Comparison of ENCODE assay signal across 26 cellular contexts in genomic region chr12:16756833-16757552, GRCh38.
DNase-seq lines count a peak whose midpoint lies in the region; ATAC-seq, FAIRE-seq and TF ChIP-seq lines count a peak whose summit lies in the region.
"Had no signal": no experiment of that assay in that cellular context is flagged by ENCODE, and none has a peak within 500 bp of the region (broad histone marks: within the 10 kb centered on the region; RNA-seq: fewer than 3 reads in every experiment).

No MANE protein-coding gene starts in this region.

- POLR2A ChIA-PET in GM12878 (lab: Charles Lee), result no interaction called here

- in situ Hi-C loops in GM12878 (cut with MboI), result no loop called here

- SMC1A ChIA-PET in GM12878 (lab: Charles Lee; ENCODE audit: uncharacterized antibody, unreplicated experiment), result interaction anchor here (0.7 to 5.6 kb wide), 16 partner anchors 7 to 309 kb away, joined by 3 to 27 read pairs (median 4); no protein-coding TSS in a partner anchor

- intact Hi-C loops in GM12878 (cut with micrococcal nuclease; ENCODE audit: unreplicated experiment), result no loop called here
- intact Hi-C loops in uterus (cut with DNase I; ENCODE audit: low total_unique reads), result no loop called here

- no peak overlapping the region for H3K4me3 ChIP-seq in GM12878
- H3K4me3 ChIP-seq in uterus, result no peak overlapping the region
- H3K4me3 ChIP-seq: heart right ventricle, PC-9, stomach had no signal

- no peaks in the 10 kb centered on the region for H3K36me3 ChIP-seq in GM12878 (ENCODE audit: control insufficient read depth in 2 of 2, insufficient read depth in 2 of 2, low read length in 1 of 2)
- H3K36me3 ChIP-seq in uterus, result no peaks in the 10 kb centered on the region
- H3K36me3 ChIP-seq: heart right ventricle, neutrophil, stomach had no signal

- H3K9ac ChIP-seq in GM12878 (ENCODE audit: control insufficient read depth, insufficient read depth, low read length), result no peak overlapping the region

- H3K27ac ChIP-seq in GM12878 (ENCODE audit: control insufficient read depth, insufficient read depth) (no peak overlapping the region), uterus (no peak overlapping the region)
- H3K27ac ChIP-seq: heart right ventricle, HL-60, neutrophil, PC-9, stomach had no signal

- RAD21 ChIA-PET in GM12878 (lab: Charles Lee; ENCODE audit: unreplicated experiment), result interaction anchor here (0.7 to 1.5 kb wide), 5 partner anchors 9 to 146 kb away, joined by 3 to 7 read pairs (median 3); no protein-coding TSS in a partner anchor

- H3K9me3 ChIP-seq in GM12878 (replicated peaks; ENCODE audit: control insufficient read depth, insufficient read depth, low read length), result no peaks in the 10 kb centered on the region
- H3K9me3 ChIP-seq in uterus, result no peaks in the 10 kb centered on the region
- H3K9me3 ChIP-seq: heart right ventricle, neutrophil, stomach had no signal

- H3K4me1 ChIP-seq in GM12878 (ENCODE audit: control insufficient read depth, insufficient read depth, low read length) (no peaks in the 10 kb centered on the region), uterus (no peaks in the 10 kb centered on the region)
- H3K4me1 ChIP-seq: heart right ventricle, stomach had no signal

- no peak for FAIRE-seq in GM12878 (lab: Jason Lieb, UNC)
- FAIRE-seq: bronchial epithelial cell, endothelial cell of umbilical vein had no signal

- peak; percentile 70 for ATAC-seq in GM12878
- ATAC-seq: heart right ventricle, left ventricle myocardium superior, WTC11 had no signal

- WGBS in GM12878 (ENCODE audit: insufficient coverage, insufficient replicate concordance, low lambda C conversion rate, missing lambda C conversion rate), result 6% methylated on average over 8 of the region's 8 CpGs

- TF ChIP-seq POLR2A in GM12878 (IDR thresholded peaks at IDR 0.05; ENCODE audit: low read depth, low read length) (no peak), uterus (IDR thresholded peaks at IDR 0.05) (no peak)

- no peaks in the 10 kb centered on the region for H3K27me3 ChIP-seq in GM12878 (replicated peaks in 1 of 2; ENCODE audit: control insufficient read depth in 2 of 2, insufficient read depth in 2 of 2, low read length in 1 of 2)
- no peaks in the 10 kb centered on the region for H3K27me3 ChIP-seq in uterus
- H3K27me3 ChIP-seq: heart right ventricle, neutrophil, stomach had no signal

- no peak overlapping the region for H2AFZ ChIP-seq in GM12878 (ENCODE audit: control insufficient read depth, low read depth, low read length)
- H2AFZ ChIP-seq: PC-9 had no signal

- H4K20me1 ChIP-seq in GM12878 (ENCODE audit: control insufficient read depth, insufficient read depth), result no peaks in the 10 kb centered on the region

- TF ChIP-seq CTCF in GM12878 (IDR thresholded peaks at IDR 0.05 in 2 of 3, conservative IDR thresholded peaks at IDR 0.05 in 1 of 3; ENCODE audit: control insufficient read depth in 2 of 3, extremely low read depth in 1 of 3, insufficient read depth in 1 of 3, low read depth in 3 of 3, low read length in 3 of 3) (no peak), uterus (IDR thresholded peaks at IDR 0.05) (no peak)

- CTCF ChIA-PET in GM12878 (lab: Yijun Ruan, JAX), result interaction anchor here (0.6 to 2.6 kb wide), 5 partner anchors 9 to 105 kb away, joined by 3 to 11 read pairs (median 3); no protein-coding TSS in a partner anchor

- DNase-seq in NCI-H1417 (lab: John Stamatoyannopoulos, UW) (peak in 2 of 3 experiments; percentile 38 to 72), NCI-H2227 treated with DMSO at 0.1 percent for 48 hours (lab: John Stamatoyannopoulos, UW) (peak; percentile 47), GM12878 (ENCODE audit: low read depth, low spot score) (peak; percentile 3), retina (peak; percentile 23), SW480 (ENCODE audit: low spot score) (no peak), uterus (no peak)
- no peak for DNase-seq in stimulated activated CD4-positive, alpha-beta T cell treated with anti-CD3 and anti-CD28 coated beads, Interleukin-4, amount 100 ng/mL, for 4 hours
- DNase-seq: activated CD4-positive, alpha-beta memory T cell treated with anti-CD3 and anti-CD28 coated beads for 36 hours; activated T-cell treated with anti-CD3 and anti-CD28 coated beads for 4 hours; EL; heart right ventricle; immature natural killer cell; IMR-90; left ventricle myocardium superior; NCI-H187; NCI-H526 treated with DMSO at 0.1 percent for 48 hours; PC-9; SHP77 treated with DMSO at 0.1 percent for 48 hours; stimulated activated CD4-positive, alpha-beta T cell treated with anti-CD3 and anti-CD28 coated beads, Interleukin-4, amount 100 ng/mL, for 24 hours; stomach; trophoblast cell had no signal

- TF ChIP-seq EP300 in GM12878 (IDR thresholded peaks at IDR 0.05; ENCODE audit: borderline replicate concordance in 1 of 2, control insufficient read depth in 1 of 2, low read depth in 2 of 2, low read length in 2 of 2), result no peak

- BruUV-seq in GM12878 (replicated peaks; lab: Mats Ljungman, UMichigan), result no TSS peak

- no peaks in the 10 kb centered on the region for H3K79me2 ChIP-seq in GM12878 (ENCODE audit: control insufficient read depth, insufficient read depth, low read length)

- no peak for TF ChIP-seq RAD21 in GM12878 (IDR thresholded peaks at IDR 0.05; ENCODE audit: insufficient read depth, low read depth, low read length)

- no peak overlapping the region for H3K4me2 ChIP-seq in GM12878 (ENCODE audit: control insufficient read depth, insufficient read depth)
- H3K4me2 ChIP-seq: PC-9 had no signal

TF ChIP-seq in GM12878, 131 proteins besides CTCF, POLR2A, EP300 and RAD21 (continues in another document):
- TF ChIP-seq ZNF592 (IDR thresholded peaks at IDR 0.05), result no peak
- no peak for TF ChIP-seq NFIC (IDR thresholded peaks at IDR 0.05; ENCODE audit: low read depth, low read length)
- TF ChIP-seq SREBF2 (IDR thresholded peaks at IDR 0.05; ENCODE audit: low read length), result no peak
- TF ChIP-seq GATAD2B (conservative IDR thresholded peaks at IDR 0.05; ENCODE audit: low read depth), result no peak
- no peak for TF ChIP-seq STAT1 (conservative IDR thresholded peaks at IDR 0.05)
- TF ChIP-seq CEBPB (IDR thresholded peaks at IDR 0.05; ENCODE audit: borderline replicate concordance in 1 of 2, low read depth in 2 of 2, low read length in 2 of 2), result no peak
- no peak for TF ChIP-seq BCL11A (IDR thresholded peaks at IDR 0.05; ENCODE audit: low read depth, low read length)
- TF ChIP-seq TCF3 (IDR thresholded peaks at IDR 0.05; ENCODE audit: borderline replicate concordance, insufficient read depth, low read depth, low read length), result no peak
- TF ChIP-seq SMAD5 (IDR thresholded peaks at IDR 0.05; ENCODE audit: low read depth), result no peak
- TF ChIP-seq LARP7 (IDR thresholded peaks at IDR 0.05), result no peak
- TF ChIP-seq, protein P1, sequence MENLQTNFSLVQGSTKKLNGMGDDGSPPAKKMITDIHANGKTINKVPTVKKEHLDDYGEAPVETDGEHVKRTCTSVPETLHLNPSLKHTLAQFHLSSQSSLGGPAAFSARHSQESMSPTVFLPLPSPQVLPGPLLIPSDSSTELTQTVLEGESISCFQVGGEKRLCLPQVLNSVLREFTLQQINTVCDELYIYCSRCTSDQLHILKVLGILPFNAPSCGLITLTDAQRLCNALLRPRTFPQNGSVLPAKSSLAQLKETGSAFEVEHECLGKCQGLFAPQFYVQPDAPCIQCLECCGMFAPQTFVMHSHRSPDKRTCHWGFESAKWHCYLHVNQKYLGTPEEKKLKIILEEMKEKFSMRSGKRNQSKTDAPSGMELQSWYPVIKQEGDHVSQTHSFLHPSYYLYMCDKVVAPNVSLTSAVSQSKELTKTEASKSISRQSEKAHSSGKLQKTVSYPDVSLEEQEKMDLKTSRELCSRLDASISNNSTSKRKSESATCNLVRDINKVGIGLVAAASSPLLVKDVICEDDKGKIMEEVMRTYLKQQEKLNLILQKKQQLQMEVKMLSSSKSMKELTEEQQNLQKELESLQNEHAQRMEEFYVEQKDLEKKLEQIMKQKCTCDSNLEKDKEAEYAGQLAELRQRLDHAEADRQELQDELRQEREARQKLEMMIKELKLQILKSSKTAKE (IDR thresholded peaks at IDR 0.05; ENCODE audit: low read depth, poor library complexity, severe bottlenecking), result no peak
- no peak for TF ChIP-seq E2F4 (IDR thresholded peaks at IDR 0.05; ENCODE audit: low read depth, low read length)

Comparison
In these comparisons a context has a peak if more than half of its experiments do, and no peak if none do; other contexts are left out.
1. DNase-seq: peak in NCI-H1417 (2 of 3), NCI-H2227 treated with DMSO at 0.1 percent for 48 hours (single experiment), GM12878 (single experiment) and retina (single experiment); none in SW480 (single experiment), stimulated activated CD4-positive, alpha-beta T cell treated with anti-CD3 and anti-CD28 coated beads, Interleukin-4, amount 100 ng/mL, for 4 hours (0 of 2) and uterus (0 of 2).